In genomic region chrX:134548257-134548732, GRCh38 we compare ENCODE assay signal across 8 cellular contexts.
DNase-seq lines count a peak whose midpoint lies in the region; ATAC-seq and FAIRE-seq lines count a peak whose summit lies in the region.

No MANE protein-coding gene starts in this region.

- no peak for DNase-seq in activated naive CD8-positive, alpha-beta T cell treated with anti-CD3 and anti-CD28 coated beads, Interleukin-2, amount 50 U/mL, for 24 hours
- no peak for DNase-seq in memory B cell (ENCODE audit: low spot score in 2 of 2)
- no peak for DNase-seq in frontal cortex (ENCODE audit: low spot score in 2 of 2)
- DNase-seq in SHP77 (lab: John Stamatoyannopoulos, UW) = no peak
- no peak for DNase-seq in ACHN

- H3K9me3 ChIP-seq in ES-I3 (ENCODE audit: control insufficient read depth, insufficient read depth, low read length) (no peaks in the 10 kb centered on the region), HUES6 (ENCODE audit: control insufficient read depth, insufficient read depth, low read depth, low read length) (no peaks in the 10 kb centered on the region)

- H3K27ac ChIP-seq in HUES6 (ENCODE audit: low read depth, low read length) = no peak overlapping the region; the same call in 1 of the 2 replicates

- H3K27me3 Mint-ChIP-seq in activated naive CD8-positive, alpha-beta T cell treated with anti-CD3 and anti-CD28 coated beads, Interleukin-2, amount 50 U/mL, for 24 hours = peaks cover 60% of the 10 kb centered on the region
- peaks cover 19% of the 10 kb centered on the region for H3K27me3 Mint-ChIP-seq in memory B cell

- H3K9me3 Mint-ChIP-seq in activated naive CD8-positive, alpha-beta T cell treated with anti-CD3 and anti-CD28 coated beads, Interleukin-2, amount 50 U/mL, for 24 hours = no peaks in the 10 kb centered on the region
- no peaks in the 10 kb centered on the region for H3K9me3 Mint-ChIP-seq in memory B cell

- H3K9ac ChIP-seq in ES-I3 (ENCODE audit: low read depth, low read length) (peak overlapping the region; percentile 95), HUES6 (ENCODE audit: low read length) (peak overlapping the region; percentile 88)

- peak overlapping the region; percentile 84 for H3K27ac Mint-ChIP-seq in activated naive CD8-positive, alpha-beta T cell treated with anti-CD3 and anti-CD28 coated beads, Interleukin-2, amount 50 U/mL, for 24 hours
- H3K27ac Mint-ChIP-seq in memory B cell = no peak overlapping the region

- H3K4me3 ChIP-seq in HUES6 (ENCODE audit: low read depth, low read length) = peak overlapping the region; percentile 82

- peak overlapping the region; percentile 83 for H3K4me3 Mint-ChIP-seq in activated naive CD8-positive, alpha-beta T cell treated with anti-CD3 and anti-CD28 coated beads, Interleukin-2, amount 50 U/mL, for 24 hours
- H3K4me3 Mint-ChIP-seq in memory B cell = peak overlapping the region; percentile 92

- H3K4me1 ChIP-seq in ES-I3 (ENCODE audit: insufficient read depth, low read length) (peaks cover 28% of the 10 kb centered on the region), HUES6 (ENCODE audit: control insufficient read depth, insufficient read depth, low read length) (peaks cover 61% of the 10 kb centered on the region)

- peaks cover 61% of the 10 kb centered on the region for H3K27me3 ChIP-seq in HUES6 (ENCODE audit: control insufficient read depth, insufficient read depth, low read length)

- no peaks in the 10 kb centered on the region for H3K36me3 Mint-ChIP-seq in activated naive CD8-positive, alpha-beta T cell treated with anti-CD3 and anti-CD28 coated beads, Interleukin-2, amount 50 U/mL, for 24 hours (ENCODE audit: low read depth)
- H3K36me3 Mint-ChIP-seq in memory B cell = peaks cover 2% of the 10 kb centered on the region

- H3K36me3 ChIP-seq in ES-I3 (ENCODE audit: insufficient read depth, low read length) = no peaks in the 10 kb centered on the region
- no peaks in the 10 kb centered on the region for H3K36me3 ChIP-seq in HUES6 (ENCODE audit: control insufficient read depth, insufficient read depth, low read length)

- in situ Hi-C loops in ACHN (cut with HindIII; ENCODE audit: low pct_ligation_motif_present, low pct_unique_long_range_greater_than_20kb, low sequenced_read_pairs) = no loop called here

- peaks cover 25% of the 10 kb centered on the region for H3K4me1 Mint-ChIP-seq in activated naive CD8-positive, alpha-beta T cell treated with anti-CD3 and anti-CD28 coated beads, Interleukin-2, amount 50 U/mL, for 24 hours
- peaks cover 19% of the 10 kb centered on the region for H3K4me1 Mint-ChIP-seq in memory B cell

- no peak for FAIRE-seq in frontal cortex (lab: Jason Lieb, UNC)

- peak; percentile 48 for ATAC-seq in activated naive CD8-positive, alpha-beta T cell treated with anti-CD3 and anti-CD28 coated beads, Interleukin-2, amount 50 U/mL, for 24 hours
- no peak for ATAC-seq in memory B cell (ENCODE audit: low read depth)
- ATAC-seq in GM18907 (IDR thresholded peaks at IDR 0.05; ENCODE audit: unreplicated experiment) = no peak
